1 cellular context compared by ENCODE assay signal in genomic region chr10:95467162-95467599, GRCh38.
TF ChIP-seq lines count a peak whose summit lies in the region.

No MANE protein-coding gene starts in this region.

TF ChIP-seq in HepG2, 621 proteins besides CTCF, POLR2A, EP300 and RAD21 (continued from another document and continues in another):
- TF ChIP-seq XRCC5 (optimal IDR thresholded peaks at IDR 0.05; ENCODE audit: low read length) (peak; percentile 52), SMC3 (IDR thresholded peaks at IDR 0.05; ENCODE audit: low read length) (peak; percentile 52), TAF1 (CRISPR knock-in tag; IDR thresholded peaks at IDR 0.05) (no peak), GFI1 (CRISPR knock-in tag; IDR thresholded peaks at IDR 0.05; ENCODE audit: borderline replicate concordance) (peak; percentile 39; the same call in 1 of the 2 replicates), ZNF772 (CRISPR knock-in tag; IDR thresholded peaks at IDR 0.05) (0 out of 2 replicates have a peak, but pooled peaks have one; percentile 27), ARNT2 (CRISPR knock-in tag; IDR thresholded peaks at IDR 0.05; ENCODE audit: low read depth) (no peak; the same call in 1 of the 2 replicates), NR2F6 (IDR thresholded peaks at IDR 0.05) (peak; percentile 42; the same call in 1 of the 2 replicates), NR2F6 (CRISPR knock-in tag; IDR thresholded peaks at IDR 0.05) (peak; percentile 58; the same call in 1 of the 2 replicates), IRF2 (CRISPR knock-in tag; IDR thresholded peaks at IDR 0.05) (peak; percentile 72; the same call in 1 of the 2 replicates), UBTF (CRISPR knock-in tag; IDR thresholded peaks at IDR 0.05) (no peak), GATAD1 (CRISPR knock-in tag; IDR thresholded peaks at IDR 0.05) (0 out of 2 replicates have a peak, but pooled peaks have one; percentile 14), HMG20A (CRISPR knock-in tag; IDR thresholded peaks at IDR 0.05; ENCODE audit: borderline replicate concordance) (peak; percentile 41; the same call in 1 of the 2 replicates), NPAS2 (CRISPR knock-in tag; IDR thresholded peaks at IDR 0.05; ENCODE audit: borderline replicate concordance) (no peak), THAP11 (CRISPR knock-in tag; IDR thresholded peaks at IDR 0.05) (peak; percentile 45; the same call in 1 of the 2 replicates), ZBTB38 (CRISPR knock-in tag; IDR thresholded peaks at IDR 0.05) (peak; percentile 77), GABPA (IDR thresholded peaks at IDR 0.05; ENCODE audit: low read depth, low read length) (no peak), GABPA (CRISPR knock-in tag; IDR thresholded peaks at IDR 0.05; ENCODE audit: low read depth) (peak; percentile 24; the same call in 1 of the 2 replicates), FOXO1 (CRISPR knock-in tag; IDR thresholded peaks at IDR 0.05) (peak; percentile 76; the same call in 1 of the 2 replicates), ELF1 (CRISPR knock-in tag; IDR thresholded peaks at IDR 0.05) (0 out of 2 replicates have a peak, but pooled peaks have one; percentile 22), KLF9 (CRISPR knock-in tag; IDR thresholded peaks at IDR 0.05; ENCODE audit: low read depth) (no peak), FOXJ3 (CRISPR knock-in tag; IDR thresholded peaks at IDR 0.05; ENCODE audit: borderline replicate concordance) (peak; percentile 74; the same call in 1 of the 2 replicates), HMGXB4 (CRISPR knock-in tag; IDR thresholded peaks at IDR 0.05; ENCODE audit: borderline replicate concordance in 1 of 2, low read depth in 1 of 2) (peak in 1 of 2 experiments; percentile 44; a peak in 1 of 4 replicates), PHF5A (CRISPR knock-in tag; IDR thresholded peaks at IDR 0.05; ENCODE audit: low read depth, unreplicated experiment) (peak; percentile 50), CHCHD3 (CRISPR knock-in tag; IDR thresholded peaks at IDR 0.05) (no peak), MXD3 (CRISPR knock-in tag; IDR thresholded peaks at IDR 0.05) (peak; percentile 29; the same call in 1 of the 2 replicates), SAP130 (CRISPR knock-in tag; IDR thresholded peaks at IDR 0.05; ENCODE audit: low read depth) (peak; percentile 53), RXRB (CRISPR knock-in tag; IDR thresholded peaks at IDR 0.05; ENCODE audit: borderline replicate concordance) (peak; percentile 65), ZNF713 (CRISPR knock-in tag; IDR thresholded peaks at IDR 0.05) (no peak), ASH2L (IDR thresholded peaks at IDR 0.05; ENCODE audit: insufficient read length, low read depth, low read length) (peak; percentile 35), SP140L (CRISPR knock-in tag; IDR thresholded peaks at IDR 0.05; ENCODE audit: borderline replicate concordance) (0 out of 2 replicates have a peak, but pooled peaks have one; percentile 70), KLF16 (CRISPR knock-in tag; IDR thresholded peaks at IDR 0.05) (peak in 1 of 2 experiments; percentile 27; a peak in 1 of 4 replicates), ZFX (CRISPR knock-in tag; IDR thresholded peaks at IDR 0.05; ENCODE audit: low read depth) (peak; percentile 55), ZNF580 (CRISPR knock-in tag; IDR thresholded peaks at IDR 0.05; ENCODE audit: borderline replicate concordance, low read depth) (no peak), ZKSCAN8 (CRISPR knock-in tag; IDR thresholded peaks at IDR 0.05; ENCODE audit: borderline replicate concordance) (peak; percentile 50; the same call in 1 of the 2 replicates), ISX (CRISPR knock-in tag; conservative IDR thresholded peaks at IDR 0.05) (0 out of 2 replicates have a peak, but pooled peaks have one; percentile 29), ZNF17 (CRISPR knock-in tag; IDR thresholded peaks at IDR 0.05) (no peak), TSC22D2 (CRISPR knock-in tag; IDR thresholded peaks at IDR 0.05; ENCODE audit: borderline replicate concordance) (no peak), ZNF326 (CRISPR knock-in tag; IDR thresholded peaks at IDR 0.05; ENCODE audit: borderline replicate concordance) (no peak), ZNF232 (CRISPR knock-in tag; IDR thresholded peaks at IDR 0.05; ENCODE audit: borderline replicate concordance) (no peak), ZNF841 (CRISPR knock-in tag; IDR thresholded peaks at IDR 0.05; ENCODE audit: borderline replicate concordance) (no peak), DPF2 (CRISPR knock-in tag; IDR thresholded peaks at IDR 0.05; ENCODE audit: borderline replicate concordance, low read depth) (0 out of 2 replicates have a peak, but pooled peaks have one; percentile 38), TBX2 (CRISPR knock-in tag; IDR thresholded peaks at IDR 0.05; ENCODE audit: borderline replicate concordance) (peak; percentile 86), ZNF441 (CRISPR knock-in tag; IDR thresholded peaks at IDR 0.05; ENCODE audit: borderline replicate concordance) (0 out of 2 replicates have a peak, but pooled peaks have one; percentile 27), FOXC1 (CRISPR knock-in tag; IDR thresholded peaks at IDR 0.05; ENCODE audit: borderline replicate concordance) (0 out of 2 replicates have a peak, but pooled peaks have one; percentile 25), SATB2 (CRISPR knock-in tag; IDR thresholded peaks at IDR 0.05) (no peak), KDM5B (CRISPR knock-in tag; IDR thresholded peaks at IDR 0.05; ENCODE audit: borderline replicate concordance) (0 out of 2 replicates have a peak, but pooled peaks have one; percentile 31)
- TF ChIP-seq, protein P1, sequence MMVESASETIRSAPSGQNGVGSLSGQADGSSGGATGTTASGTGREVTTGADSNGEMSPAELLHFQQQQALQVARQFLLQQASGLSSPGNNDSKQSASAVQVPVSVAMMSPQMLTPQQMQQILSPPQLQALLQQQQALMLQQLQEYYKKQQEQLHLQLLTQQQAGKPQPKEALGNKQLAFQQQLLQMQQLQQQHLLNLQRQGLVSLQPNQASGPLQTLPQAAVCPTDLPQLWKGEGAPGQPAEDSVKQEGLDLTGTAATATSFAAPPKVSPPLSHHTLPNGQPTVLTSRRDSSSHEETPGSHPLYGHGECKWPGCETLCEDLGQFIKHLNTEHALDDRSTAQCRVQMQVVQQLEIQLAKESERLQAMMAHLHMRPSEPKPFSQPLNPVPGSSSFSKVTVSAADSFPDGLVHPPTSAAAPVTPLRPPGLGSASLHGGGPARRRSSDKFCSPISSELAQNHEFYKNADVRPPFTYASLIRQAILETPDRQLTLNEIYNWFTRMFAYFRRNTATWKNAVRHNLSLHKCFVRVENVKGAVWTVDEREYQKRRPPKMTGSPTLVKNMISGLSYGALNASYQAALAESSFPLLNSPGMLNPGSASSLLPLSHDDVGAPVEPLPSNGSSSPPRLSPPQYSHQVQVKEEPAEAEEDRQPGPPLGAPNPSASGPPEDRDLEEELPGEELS (CRISPR knock-in tag; IDR thresholded peaks at IDR 0.05): peak; percentile 61
- TF ChIP-seq, protein P2, sequence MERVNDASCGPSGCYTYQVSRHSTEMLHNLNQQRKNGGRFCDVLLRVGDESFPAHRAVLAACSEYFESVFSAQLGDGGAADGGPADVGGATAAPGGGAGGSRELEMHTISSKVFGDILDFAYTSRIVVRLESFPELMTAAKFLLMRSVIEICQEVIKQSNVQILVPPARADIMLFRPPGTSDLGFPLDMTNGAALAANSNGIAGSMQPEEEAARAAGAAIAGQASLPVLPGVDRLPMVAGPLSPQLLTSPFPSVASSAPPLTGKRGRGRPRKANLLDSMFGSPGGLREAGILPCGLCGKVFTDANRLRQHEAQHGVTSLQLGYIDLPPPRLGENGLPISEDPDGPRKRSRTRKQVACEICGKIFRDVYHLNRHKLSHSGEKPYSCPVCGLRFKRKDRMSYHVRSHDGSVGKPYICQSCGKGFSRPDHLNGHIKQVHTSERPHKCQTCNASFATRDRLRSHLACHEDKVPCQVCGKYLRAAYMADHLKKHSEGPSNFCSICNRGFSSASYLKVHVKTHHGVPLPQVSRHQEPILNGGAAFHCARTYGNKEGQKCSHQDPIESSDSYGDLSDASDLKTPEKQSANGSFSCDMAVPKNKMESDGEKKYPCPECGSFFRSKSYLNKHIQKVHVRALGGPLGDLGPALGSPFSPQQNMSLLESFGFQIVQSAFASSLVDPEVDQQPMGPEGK (CRISPR knock-in tag; IDR thresholded peaks at IDR 0.05): peak; percentile 74
- TF ChIP-seq, protein P3, sequence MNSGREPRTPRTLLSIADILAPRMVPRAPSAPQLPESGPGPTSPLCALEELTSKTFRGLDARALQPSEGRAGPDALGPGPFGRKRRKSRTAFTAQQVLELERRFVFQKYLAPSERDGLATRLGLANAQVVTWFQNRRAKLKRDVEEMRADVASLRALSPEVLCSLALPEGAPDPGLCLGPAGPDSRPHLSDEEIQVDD (CRISPR knock-in tag; IDR thresholded peaks at IDR 0.05; ENCODE audit: borderline replicate concordance): no peak
- TF ChIP-seq, protein P4, sequence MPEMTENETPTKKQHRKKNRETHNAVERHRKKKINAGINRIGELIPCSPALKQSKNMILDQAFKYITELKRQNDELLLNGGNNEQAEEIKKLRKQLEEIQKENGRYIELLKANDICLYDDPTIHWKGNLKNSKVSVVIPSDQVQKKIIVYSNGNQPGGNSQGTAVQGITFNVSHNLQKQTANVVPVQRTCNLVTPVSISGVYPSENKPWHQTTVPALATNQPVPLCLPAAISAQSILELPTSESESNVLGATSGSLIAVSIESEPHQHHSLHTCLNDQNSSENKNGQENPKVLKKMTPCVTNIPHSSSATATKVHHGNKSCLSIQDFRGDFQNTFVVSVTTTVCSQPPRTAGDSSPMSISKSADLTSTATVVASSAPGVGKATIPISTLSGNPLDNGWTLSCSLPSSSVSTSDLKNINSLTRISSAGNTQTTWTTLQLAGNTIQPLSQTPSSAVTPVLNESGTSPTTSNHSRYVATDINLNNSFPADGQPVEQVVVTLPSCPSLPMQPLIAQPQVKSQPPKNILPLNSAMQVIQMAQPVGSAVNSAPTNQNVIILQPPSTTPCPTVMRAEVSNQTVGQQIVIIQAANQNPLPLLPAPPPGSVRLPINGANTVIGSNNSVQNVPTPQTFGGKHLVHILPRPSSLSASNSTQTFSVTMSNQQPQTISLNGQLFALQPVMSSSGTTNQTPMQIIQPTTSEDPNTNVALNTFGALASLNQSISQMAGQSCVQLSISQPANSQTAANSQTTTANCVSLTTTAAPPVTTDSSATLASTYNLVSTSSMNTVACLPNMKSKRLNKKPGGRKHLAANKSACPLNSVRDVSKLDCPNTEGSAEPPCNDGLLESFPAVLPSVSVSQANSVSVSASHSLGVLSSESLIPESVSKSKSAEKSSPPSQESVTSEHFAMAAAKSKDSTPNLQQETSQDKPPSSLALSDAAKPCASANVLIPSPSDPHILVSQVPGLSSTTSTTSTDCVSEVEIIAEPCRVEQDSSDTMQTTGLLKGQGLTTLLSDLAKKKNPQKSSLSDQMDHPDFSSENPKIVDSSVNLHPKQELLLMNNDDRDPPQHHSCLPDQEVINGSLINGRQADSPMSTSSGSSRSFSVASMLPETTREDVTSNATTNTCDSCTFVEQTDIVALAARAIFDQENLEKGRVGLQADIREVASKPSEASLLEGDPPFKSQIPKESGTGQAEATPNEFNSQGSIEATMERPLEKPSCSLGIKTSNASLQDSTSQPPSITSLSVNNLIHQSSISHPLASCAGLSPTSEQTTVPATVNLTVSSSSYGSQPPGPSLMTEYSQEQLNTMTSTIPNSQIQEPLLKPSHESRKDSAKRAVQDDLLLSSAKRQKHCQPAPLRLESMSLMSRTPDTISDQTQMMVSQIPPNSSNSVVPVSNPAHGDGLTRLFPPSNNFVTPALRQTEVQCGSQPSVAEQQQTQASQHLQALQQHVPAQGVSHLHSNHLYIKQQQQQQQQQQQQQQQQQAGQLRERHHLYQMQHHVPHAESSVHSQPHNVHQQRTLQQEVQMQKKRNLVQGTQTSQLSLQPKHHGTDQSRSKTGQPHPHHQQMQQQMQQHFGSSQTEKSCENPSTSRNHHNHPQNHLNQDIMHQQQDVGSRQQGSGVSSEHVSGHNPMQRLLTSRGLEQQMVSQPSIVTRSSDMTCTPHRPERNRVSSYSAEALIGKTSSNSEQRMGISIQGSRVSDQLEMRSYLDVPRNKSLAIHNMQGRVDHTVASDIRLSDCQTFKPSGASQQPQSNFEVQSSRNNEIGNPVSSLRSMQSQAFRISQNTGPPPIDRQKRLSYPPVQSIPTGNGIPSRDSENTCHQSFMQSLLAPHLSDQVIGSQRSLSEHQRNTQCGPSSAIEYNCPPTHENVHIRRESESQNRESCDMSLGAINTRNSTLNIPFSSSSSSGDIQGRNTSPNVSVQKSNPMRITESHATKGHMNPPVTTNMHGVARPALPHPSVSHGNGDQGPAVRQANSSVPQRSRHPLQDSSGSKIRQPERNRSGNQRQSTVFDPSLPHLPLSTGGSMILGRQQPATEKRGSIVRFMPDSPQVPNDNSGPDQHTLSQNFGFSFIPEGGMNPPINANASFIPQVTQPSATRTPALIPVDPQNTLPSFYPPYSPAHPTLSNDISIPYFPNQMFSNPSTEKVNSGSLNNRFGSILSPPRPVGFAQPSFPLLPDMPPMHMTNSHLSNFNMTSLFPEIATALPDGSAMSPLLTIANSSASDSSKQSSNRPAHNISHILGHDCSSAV (CRISPR knock-in tag; IDR thresholded peaks at IDR 0.05; ENCODE audit: borderline replicate concordance): no peak
